ENCODE assay signal across 2 cellular contexts in the genomic region with DNA sequence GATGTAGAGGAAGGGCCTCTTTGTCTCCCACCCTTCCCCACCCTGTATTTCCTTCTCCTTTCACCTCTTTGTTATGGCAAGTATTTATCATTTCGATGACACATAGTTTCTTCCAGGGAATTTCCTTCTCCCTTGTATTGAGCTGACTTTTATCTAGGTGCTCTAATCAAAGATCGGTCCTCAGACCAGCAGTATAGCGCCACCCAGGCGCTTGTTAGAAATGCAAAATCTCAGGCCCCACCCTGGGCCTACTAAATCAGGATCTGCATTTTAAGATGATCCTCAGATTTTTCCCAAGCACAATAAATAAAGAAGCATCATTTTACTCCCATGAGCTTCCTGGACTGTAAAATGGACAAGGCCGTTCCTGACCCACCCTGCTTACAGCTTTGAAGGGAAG.
TF ChIP-seq lines count a peak whose summit lies in the region.

No MANE protein-coding gene starts in this region.

TF ChIP-seq in GM23338, 12 proteins besides CTCF, POLR2A, EP300 and RAD21 (continued from another document):
- TF ChIP-seq, protein P1, sequence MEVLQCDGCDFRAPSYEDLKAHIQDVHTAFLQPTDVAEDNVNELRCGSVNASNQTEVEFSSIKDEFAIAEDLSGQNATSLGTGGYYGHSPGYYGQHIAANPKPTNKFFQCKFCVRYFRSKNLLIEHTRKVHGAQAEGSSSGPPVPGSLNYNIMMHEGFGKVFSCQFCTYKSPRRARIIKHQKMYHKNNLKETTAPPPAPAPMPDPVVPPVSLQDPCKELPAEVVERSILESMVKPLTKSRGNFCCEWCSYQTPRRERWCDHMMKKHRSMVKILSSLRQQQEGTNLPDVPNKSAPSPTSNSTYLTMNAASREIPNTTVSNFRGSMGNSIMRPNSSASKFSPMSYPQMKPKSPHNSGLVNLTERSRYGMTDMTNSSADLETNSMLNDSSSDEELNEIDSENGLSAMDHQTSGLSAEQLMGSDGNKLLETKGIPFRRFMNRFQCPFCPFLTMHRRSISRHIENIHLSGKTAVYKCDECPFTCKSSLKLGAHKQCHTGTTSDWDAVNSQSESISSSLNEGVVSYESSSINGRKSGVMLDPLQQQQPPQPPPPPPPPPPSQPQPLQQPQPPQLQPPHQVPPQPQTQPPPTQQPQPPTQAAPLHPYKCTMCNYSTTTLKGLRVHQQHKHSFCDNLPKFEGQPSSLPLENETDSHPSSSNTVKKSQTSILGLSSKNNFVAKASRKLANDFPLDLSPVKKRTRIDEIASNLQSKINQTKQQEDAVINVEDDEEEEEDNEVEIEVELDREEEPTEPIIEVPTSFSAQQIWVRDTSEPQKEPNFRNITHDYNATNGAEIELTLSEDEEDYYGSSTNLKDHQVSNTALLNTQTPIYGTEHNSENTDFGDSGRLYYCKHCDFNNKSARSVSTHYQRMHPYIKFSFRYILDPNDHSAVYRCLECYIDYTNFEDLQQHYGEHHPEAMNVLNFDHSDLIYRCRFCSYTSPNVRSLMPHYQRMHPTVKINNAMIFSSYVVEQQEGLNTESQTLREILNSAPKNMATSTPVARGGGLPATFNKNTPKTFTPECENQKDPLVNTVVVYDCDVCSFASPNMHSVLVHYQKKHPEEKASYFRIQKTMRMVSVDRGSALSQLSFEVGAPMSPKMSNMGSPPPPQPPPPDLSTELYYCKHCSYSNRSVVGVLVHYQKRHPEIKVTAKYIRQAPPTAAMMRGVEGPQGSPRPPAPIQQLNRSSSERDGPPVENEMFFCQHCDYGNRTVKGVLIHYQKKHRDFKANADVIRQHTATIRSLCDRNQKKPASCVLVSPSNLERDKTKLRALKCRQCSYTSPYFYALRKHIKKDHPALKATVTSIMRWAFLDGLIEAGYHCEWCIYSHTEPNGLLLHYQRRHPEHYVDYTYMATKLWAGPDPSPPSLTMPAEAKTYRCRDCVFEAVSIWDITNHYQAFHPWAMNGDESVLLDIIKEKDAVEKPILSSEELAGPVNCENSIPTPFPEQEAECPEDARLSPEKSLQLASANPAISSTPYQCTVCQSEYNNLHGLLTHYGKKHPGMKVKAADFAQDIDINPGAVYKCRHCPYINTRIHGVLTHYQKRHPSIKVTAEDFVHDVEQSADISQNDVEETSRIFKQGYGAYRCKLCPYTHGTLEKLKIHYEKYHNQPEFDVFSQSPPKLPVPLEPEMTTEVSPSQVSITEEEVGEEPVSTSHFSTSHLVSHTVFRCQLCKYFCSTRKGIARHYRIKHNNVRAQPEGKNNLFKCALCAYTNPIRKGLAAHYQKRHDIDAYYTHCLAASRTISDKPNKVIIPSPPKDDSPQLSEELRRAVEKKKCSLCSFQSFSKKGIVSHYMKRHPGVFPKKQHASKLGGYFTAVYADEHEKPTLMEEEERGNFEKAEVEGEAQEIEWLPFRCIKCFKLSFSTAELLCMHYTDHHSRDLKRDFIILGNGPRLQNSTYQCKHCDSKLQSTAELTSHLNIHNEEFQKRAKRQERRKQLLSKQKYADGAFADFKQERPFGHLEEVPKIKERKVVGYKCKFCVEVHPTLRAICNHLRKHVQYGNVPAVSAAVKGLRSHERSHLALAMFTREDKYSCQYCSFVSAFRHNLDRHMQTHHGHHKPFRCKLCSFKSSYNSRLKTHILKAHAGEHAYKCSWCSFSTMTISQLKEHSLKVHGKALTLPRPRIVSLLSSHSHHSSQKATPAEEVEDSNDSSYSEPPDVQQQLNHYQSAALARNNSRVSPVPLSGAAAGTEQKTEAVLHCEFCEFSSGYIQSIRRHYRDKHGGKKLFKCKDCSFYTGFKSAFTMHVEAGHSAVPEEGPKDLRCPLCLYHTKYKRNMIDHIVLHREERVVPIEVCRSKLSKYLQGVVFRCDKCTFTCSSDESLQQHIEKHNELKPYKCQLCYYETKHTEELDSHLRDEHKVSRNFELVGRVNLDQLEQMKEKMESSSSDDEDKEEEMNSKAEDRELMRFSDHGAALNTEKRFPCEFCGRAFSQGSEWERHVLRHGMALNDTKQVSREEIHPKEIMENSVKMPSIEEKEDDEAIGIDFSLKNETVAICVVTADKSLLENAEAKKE (CRISPR knock-in tag; IDR thresholded peaks at IDR 0.05): no peak
- TF ChIP-seq EZH2phosphoT487 (IDR thresholded peaks at IDR 0.05; ENCODE audit: unreplicated experiment): no peak
- TF ChIP-seq STAT1 (IDR thresholded peaks at IDR 0.05; ENCODE audit: unreplicated experiment): no peak
- no peak for TF ChIP-seq EZH2 (IDR thresholded peaks at IDR 0.05; ENCODE audit: low read depth, unreplicated experiment)
- TF ChIP-seq, protein P2, sequence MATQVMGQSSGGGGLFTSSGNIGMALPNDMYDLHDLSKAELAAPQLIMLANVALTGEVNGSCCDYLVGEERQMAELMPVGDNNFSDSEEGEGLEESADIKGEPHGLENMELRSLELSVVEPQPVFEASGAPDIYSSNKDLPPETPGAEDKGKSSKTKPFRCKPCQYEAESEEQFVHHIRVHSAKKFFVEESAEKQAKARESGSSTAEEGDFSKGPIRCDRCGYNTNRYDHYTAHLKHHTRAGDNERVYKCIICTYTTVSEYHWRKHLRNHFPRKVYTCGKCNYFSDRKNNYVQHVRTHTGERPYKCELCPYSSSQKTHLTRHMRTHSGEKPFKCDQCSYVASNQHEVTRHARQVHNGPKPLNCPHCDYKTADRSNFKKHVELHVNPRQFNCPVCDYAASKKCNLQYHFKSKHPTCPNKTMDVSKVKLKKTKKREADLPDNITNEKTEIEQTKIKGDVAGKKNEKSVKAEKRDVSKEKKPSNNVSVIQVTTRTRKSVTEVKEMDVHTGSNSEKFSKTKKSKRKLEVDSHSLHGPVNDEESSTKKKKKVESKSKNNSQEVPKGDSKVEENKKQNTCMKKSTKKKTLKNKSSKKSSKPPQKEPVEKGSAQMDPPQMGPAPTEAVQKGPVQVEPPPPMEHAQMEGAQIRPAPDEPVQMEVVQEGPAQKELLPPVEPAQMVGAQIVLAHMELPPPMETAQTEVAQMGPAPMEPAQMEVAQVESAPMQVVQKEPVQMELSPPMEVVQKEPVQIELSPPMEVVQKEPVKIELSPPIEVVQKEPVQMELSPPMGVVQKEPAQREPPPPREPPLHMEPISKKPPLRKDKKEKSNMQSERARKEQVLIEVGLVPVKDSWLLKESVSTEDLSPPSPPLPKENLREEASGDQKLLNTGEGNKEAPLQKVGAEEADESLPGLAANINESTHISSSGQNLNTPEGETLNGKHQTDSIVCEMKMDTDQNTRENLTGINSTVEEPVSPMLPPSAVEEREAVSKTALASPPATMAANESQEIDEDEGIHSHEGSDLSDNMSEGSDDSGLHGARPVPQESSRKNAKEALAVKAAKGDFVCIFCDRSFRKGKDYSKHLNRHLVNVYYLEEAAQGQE (IDR thresholded peaks at IDR 0.05; ENCODE audit: unreplicated experiment): no peak
- no peak for TF ChIP-seq ZNF331 (CRISPR knock-in tag; IDR thresholded peaks at IDR 0.05; ENCODE audit: low read depth)
- TF ChIP-seq CREB1 (CRISPR knock-in tag; IDR thresholded peaks at IDR 0.05; ENCODE audit: low read depth): no peak
- no peak for TF ChIP-seq NANOG (IDR thresholded peaks at IDR 0.05; ENCODE audit: borderline replicate concordance)

TF ChIP-seq in WTC11, 78 proteins besides CTCF, POLR2A, EP300 and RAD21 (continued from another document):
- TF ChIP-seq, protein P3, sequence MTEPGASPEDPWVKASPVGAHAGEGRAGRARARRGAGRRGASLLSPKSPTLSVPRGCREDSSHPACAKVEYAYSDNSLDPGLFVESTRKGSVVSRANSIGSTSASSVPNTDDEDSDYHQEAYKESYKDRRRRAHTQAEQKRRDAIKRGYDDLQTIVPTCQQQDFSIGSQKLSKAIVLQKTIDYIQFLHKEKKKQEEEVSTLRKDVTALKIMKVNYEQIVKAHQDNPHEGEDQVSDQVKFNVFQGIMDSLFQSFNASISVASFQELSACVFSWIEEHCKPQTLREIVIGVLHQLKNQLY (CRISPR knock-in tag; IDR thresholded peaks at IDR 0.05): no peak
- TF ChIP-seq JAZF1 (CRISPR knock-in tag; IDR thresholded peaks at IDR 0.05) (no peak), ZBTB21 (CRISPR knock-in tag; IDR thresholded peaks at IDR 0.05; ENCODE audit: borderline replicate concordance) (no peak), GRHL2 (CRISPR knock-in tag; IDR thresholded peaks at IDR 0.05; ENCODE audit: insufficient replicate concordance, severe bottlenecking) (no peak), ETV6 (CRISPR knock-in tag; IDR thresholded peaks at IDR 0.05) (no peak), HMGA2 (CRISPR knock-in tag; IDR thresholded peaks at IDR 0.05) (no peak), NFATC4 (CRISPR knock-in tag; IDR thresholded peaks at IDR 0.05) (no peak), TEAD4 (CRISPR knock-in tag; IDR thresholded peaks at IDR 0.05) (no peak)
- TF ChIP-seq, protein P4, sequence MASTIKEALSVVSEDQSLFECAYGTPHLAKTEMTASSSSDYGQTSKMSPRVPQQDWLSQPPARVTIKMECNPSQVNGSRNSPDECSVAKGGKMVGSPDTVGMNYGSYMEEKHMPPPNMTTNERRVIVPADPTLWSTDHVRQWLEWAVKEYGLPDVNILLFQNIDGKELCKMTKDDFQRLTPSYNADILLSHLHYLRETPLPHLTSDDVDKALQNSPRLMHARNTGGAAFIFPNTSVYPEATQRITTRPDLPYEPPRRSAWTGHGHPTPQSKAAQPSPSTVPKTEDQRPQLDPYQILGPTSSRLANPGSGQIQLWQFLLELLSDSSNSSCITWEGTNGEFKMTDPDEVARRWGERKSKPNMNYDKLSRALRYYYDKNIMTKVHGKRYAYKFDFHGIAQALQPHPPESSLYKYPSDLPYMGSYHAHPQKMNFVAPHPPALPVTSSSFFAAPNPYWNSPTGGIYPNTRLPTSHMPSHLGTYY (CRISPR knock-in tag; IDR thresholded peaks at IDR 0.05): no peak
- TF ChIP-seq, protein P5, sequence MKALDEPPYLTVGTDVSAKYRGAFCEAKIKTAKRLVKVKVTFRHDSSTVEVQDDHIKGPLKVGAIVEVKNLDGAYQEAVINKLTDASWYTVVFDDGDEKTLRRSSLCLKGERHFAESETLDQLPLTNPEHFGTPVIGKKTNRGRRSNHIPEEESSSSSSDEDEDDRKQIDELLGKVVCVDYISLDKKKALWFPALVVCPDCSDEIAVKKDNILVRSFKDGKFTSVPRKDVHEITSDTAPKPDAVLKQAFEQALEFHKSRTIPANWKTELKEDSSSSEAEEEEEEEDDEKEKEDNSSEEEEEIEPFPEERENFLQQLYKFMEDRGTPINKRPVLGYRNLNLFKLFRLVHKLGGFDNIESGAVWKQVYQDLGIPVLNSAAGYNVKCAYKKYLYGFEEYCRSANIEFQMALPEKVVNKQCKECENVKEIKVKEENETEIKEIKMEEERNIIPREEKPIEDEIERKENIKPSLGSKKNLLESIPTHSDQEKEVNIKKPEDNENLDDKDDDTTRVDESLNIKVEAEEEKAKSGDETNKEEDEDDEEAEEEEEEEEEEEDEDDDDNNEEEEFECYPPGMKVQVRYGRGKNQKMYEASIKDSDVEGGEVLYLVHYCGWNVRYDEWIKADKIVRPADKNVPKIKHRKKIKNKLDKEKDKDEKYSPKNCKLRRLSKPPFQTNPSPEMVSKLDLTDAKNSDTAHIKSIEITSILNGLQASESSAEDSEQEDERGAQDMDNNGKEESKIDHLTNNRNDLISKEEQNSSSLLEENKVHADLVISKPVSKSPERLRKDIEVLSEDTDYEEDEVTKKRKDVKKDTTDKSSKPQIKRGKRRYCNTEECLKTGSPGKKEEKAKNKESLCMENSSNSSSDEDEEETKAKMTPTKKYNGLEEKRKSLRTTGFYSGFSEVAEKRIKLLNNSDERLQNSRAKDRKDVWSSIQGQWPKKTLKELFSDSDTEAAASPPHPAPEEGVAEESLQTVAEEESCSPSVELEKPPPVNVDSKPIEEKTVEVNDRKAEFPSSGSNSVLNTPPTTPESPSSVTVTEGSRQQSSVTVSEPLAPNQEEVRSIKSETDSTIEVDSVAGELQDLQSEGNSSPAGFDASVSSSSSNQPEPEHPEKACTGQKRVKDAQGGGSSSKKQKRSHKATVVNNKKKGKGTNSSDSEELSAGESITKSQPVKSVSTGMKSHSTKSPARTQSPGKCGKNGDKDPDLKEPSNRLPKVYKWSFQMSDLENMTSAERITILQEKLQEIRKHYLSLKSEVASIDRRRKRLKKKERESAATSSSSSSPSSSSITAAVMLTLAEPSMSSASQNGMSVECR (CRISPR knock-in tag; IDR thresholded peaks at IDR 0.05; ENCODE audit: borderline replicate concordance): no peak
- TF ChIP-seq, protein P6, sequence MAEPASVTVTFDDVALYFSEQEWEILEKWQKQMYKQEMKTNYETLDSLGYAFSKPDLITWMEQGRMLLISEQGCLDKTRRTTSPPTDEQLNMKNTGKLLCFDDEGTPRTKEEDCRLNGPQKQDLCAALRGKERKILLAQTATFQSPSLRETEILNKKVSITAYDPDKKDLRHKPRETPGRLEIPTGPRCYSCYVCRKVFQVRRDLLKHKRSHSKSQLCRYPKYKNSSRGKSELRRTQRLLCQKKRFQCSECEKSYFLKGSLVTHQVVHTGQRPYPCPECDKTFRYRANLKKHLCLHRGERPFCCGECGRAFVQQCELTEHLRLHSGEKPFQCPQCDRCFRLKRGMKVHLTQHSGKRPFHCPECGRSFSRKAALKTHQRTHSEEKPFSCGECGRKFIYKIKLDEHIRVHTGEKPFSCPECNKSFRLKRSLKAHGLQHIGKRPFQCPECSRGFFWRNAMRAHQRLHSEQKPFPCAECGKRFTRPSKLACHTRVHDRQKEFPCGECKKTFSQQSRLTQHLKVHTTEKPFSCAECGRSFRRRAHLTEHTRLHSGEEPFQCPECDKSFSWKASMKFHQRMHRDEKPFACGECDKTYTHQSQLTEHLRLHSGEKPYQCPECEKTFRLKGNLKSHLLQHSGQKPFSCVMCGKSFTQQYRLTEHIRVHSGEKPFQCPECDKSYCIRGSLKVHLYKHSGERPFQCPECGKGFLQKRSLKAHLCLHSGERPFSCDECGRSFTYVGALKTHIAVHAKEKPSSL (CRISPR knock-in tag; conservative IDR thresholded peaks at IDR 0.05): no peak
- TF ChIP-seq, protein P7, sequence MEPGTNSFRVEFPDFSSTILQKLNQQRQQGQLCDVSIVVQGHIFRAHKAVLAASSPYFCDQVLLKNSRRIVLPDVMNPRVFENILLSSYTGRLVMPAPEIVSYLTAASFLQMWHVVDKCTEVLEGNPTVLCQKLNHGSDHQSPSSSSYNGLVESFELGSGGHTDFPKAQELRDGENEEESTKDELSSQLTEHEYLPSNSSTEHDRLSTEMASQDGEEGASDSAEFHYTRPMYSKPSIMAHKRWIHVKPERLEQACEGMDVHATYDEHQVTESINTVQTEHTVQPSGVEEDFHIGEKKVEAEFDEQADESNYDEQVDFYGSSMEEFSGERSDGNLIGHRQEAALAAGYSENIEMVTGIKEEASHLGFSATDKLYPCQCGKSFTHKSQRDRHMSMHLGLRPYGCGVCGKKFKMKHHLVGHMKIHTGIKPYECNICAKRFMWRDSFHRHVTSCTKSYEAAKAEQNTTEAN (CRISPR knock-in tag; IDR thresholded peaks at IDR 0.05): no peak
- TF ChIP-seq, protein P8, sequence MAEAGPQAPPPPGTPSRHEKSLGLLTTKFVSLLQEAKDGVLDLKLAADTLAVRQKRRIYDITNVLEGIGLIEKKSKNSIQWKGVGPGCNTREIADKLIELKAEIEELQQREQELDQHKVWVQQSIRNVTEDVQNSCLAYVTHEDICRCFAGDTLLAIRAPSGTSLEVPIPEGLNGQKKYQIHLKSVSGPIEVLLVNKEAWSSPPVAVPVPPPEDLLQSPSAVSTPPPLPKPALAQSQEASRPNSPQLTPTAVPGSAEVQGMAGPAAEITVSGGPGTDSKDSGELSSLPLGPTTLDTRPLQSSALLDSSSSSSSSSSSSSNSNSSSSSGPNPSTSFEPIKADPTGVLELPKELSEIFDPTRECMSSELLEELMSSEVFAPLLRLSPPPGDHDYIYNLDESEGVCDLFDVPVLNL (CRISPR knock-in tag; IDR thresholded peaks at IDR 0.05; ENCODE audit: borderline replicate concordance, low read depth): no peak
- TF ChIP-seq, protein P9, sequence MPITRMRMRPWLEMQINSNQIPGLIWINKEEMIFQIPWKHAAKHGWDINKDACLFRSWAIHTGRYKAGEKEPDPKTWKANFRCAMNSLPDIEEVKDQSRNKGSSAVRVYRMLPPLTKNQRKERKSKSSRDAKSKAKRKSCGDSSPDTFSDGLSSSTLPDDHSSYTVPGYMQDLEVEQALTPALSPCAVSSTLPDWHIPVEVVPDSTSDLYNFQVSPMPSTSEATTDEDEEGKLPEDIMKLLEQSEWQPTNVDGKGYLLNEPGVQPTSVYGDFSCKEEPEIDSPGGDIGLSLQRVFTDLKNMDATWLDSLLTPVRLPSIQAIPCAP (CRISPR knock-in tag; IDR thresholded peaks at IDR 0.05): no peak
